Comparison of ENCODE assay signal across 33 cellular contexts in the genomic region with DNA sequence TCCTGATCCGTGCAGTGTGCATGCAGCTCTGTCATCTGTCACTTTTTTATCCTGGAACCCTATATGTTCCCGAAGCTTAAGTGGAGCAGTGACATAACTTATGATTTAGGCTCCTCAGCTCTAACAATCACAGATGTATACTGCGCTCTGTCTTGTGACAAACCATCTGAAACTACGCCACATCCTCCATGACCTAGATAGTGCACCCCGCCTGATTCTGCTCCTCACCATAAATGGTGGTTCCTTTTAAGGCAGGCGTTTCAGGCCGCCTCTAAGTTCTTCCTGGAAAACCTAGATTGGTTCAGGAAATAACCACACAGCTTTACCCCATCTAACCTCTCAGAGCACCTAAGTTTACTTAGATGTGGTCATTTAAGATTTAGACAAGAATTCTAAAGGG.
"Had no signal": no experiment of that assay in that cellular context is flagged by ENCODE, and none has a peak within 500 bp of the region (broad histone marks: within the 10 kb centered on the region; RNA-seq: fewer than 3 reads in every experiment).

No MANE protein-coding gene starts in this region.

- DNase-seq: activated CD4-positive, alpha-beta memory T cell treated with anti-CD3 and anti-CD28 coated beads for 36 hours; activated CD4-positive, alpha-beta T cell treated with anti-CD3 and anti-CD28 coated beads, Interleukin-2, amount 10 ng/mL, durations not matched to agents 24 days and 14 days; activated T-cell treated with anti-CD3 and anti-CD28 coated beads, Interleukin-2, amount 50 U/mL, for 4 hours; effector memory CD4-positive, alpha-beta T cell; erythroblast; gastrocnemius medialis; left cardiac atrium; left ventricle myocardium superior; mucosa of descending colon; ovary; retina; sigmoid colon; small intestine; stimulated activated CD4-positive, alpha-beta T cell treated with anti-CD3 and anti-CD28 coated beads, Interleukin-4, amount 100 ng/mL, for 24 hours; T-helper 9 cell; transverse colon; uterus had no signal

- H3K9me3 ChIP-seq: ascending aorta, gastrocnemius medialis, mucosa of descending colon, neutrophil, ovary, prostate gland, sigmoid colon, transverse colon, uterus had no signal

- H3K36me3 ChIP-seq: ascending aorta, cardiac muscle cell, gastrocnemius medialis, neutrophil, ovary, prostate gland, sigmoid colon, transverse colon, uterus had no signal

- H3K36me3 Mint-ChIP-seq: activated CD4-positive, alpha-beta memory T cell treated with anti-CD3 and anti-CD28 coated beads for 36 hours; activated naive CD4-positive, alpha-beta T cell treated with anti-CD3 and anti-CD28 coated beads, Interleukin-2, amount 50 U/mL, for 72 hours; brain; stimulated activated memory B cell treated with anti-CD40 and anti-IgM and Interleukin-4, amounts not matched to agents 10 μg/mL and 1 μg/mL and 100 μg/mL, for 72 hours had no signal

- H3K27me3 Mint-ChIP-seq: activated CD4-positive, alpha-beta memory T cell treated with anti-CD3 and anti-CD28 coated beads for 36 hours; activated CD4-positive, alpha-beta T cell treated with anti-CD3 and anti-CD28 coated beads, Interleukin-2, amount 10 ng/mL, durations not matched to agents 24 days and 14 days; activated T-helper 17 cell treated with anti-CD3 and anti-CD28 coated beads, Interleukin-2, amount 50 U/mL, for 72 hours; brain; stimulated activated memory B cell treated with anti-CD40 and anti-IgM and Interleukin-4, amounts not matched to agents 10 μg/mL and 1 μg/mL and 100 μg/mL, for 72 hours had no signal

- H3K4me3 Mint-ChIP-seq: activated CD4-positive, alpha-beta memory T cell treated with anti-CD3 and anti-CD28 coated beads for 36 hours; activated CD4-positive, alpha-beta T cell treated with anti-CD3 and anti-CD28 coated beads, Interleukin-2, amount 10 ng/mL, durations not matched to agents 24 days and 14 days; activated T-cell treated with anti-CD3 and anti-CD28 coated beads, Interleukin-2, amount 50 U/mL, for 4 hours; activated T-helper 17 cell treated with anti-CD3 and anti-CD28 coated beads, Interleukin-2, amount 50 U/mL, for 72 hours; brain; nephron; stimulated activated memory B cell treated with anti-CD40 and anti-IgM and Interleukin-4, amounts not matched to agents 10 μg/mL and 1 μg/mL and 100 μg/mL, for 72 hours had no signal

- H3K27ac ChIP-seq: ascending aorta, cardiac muscle cell, coronary artery, gastrocnemius medialis, hepatocyte, neutrophil, ovary, prostate gland, sigmoid colon, transverse colon, uterus, VCaP had no signal

- H3K27ac Mint-ChIP-seq: activated CD4-positive, alpha-beta memory T cell treated with anti-CD3 and anti-CD28 coated beads for 36 hours; activated CD4-positive, alpha-beta T cell treated with anti-CD3 and anti-CD28 coated beads, Interleukin-2, amount 10 ng/mL, durations not matched to agents 24 days and 14 days; activated naive CD4-positive, alpha-beta T cell treated with anti-CD3 and anti-CD28 coated beads, Interleukin-2, amount 50 U/mL, for 72 hours; activated T-helper 17 cell treated with anti-CD3 and anti-CD28 coated beads, Interleukin-2, amount 50 U/mL, for 72 hours; brain; nephron; stimulated activated memory B cell treated with anti-CD40 and anti-IgM and Interleukin-4, amounts not matched to agents 10 μg/mL and 1 μg/mL and 100 μg/mL, for 72 hours had no signal

- FAIRE-seq: keratinocyte, small intestine, TTC549 had no signal

- H3K9me3 Mint-ChIP-seq: brain; nephron; stimulated activated memory B cell treated with anti-CD40 and anti-IgM and Interleukin-4, amounts not matched to agents 10 μg/mL and 1 μg/mL and 100 μg/mL, for 72 hours had no signal

- H3K79me2 ChIP-seq: hepatocyte had no signal

- H3K4me2 ChIP-seq: hepatocyte had no signal

- H2AFZ ChIP-seq: hepatocyte had no signal

- H3K4me1 Mint-ChIP-seq: activated CD4-positive, alpha-beta T cell treated with anti-CD3 and anti-CD28 coated beads, Interleukin-2, amount 10 ng/mL, durations not matched to agents 24 days and 14 days; activated T-helper 17 cell treated with anti-CD3 and anti-CD28 coated beads, Interleukin-2, amount 50 U/mL, for 72 hours; brain; nephron; stimulated activated memory B cell treated with anti-CD40 and anti-IgM and Interleukin-4, amounts not matched to agents 10 μg/mL and 1 μg/mL and 100 μg/mL, for 72 hours had no signal

- H3K27me3 ChIP-seq: ascending aorta, cardiac muscle cell, dorsolateral prefrontal cortex, gastrocnemius medialis, hepatocyte, neutrophil, ovary, sigmoid colon, transverse colon, uterus had no signal

- ATAC-seq: activated CD4-positive, CD25-positive, alpha-beta regulatory T cell treated with anti-CD3 and anti-CD28 coated beads, Interleukin-2, amount 50 U/mL, for 24 hours; activated naive CD4-positive, alpha-beta T cell treated with anti-CD3 and anti-CD28 coated beads, Interleukin-2, amount 50 U/mL, for 72 hours; activated T-cell treated with anti-CD3 and anti-CD28 coated beads, Interleukin-2, amount 50 U/mL, for 4 hours; activated T-helper 17 cell treated with anti-CD3 and anti-CD28 coated beads, Interleukin-2, amount 50 U/mL, for 72 hours; gastrocnemius medialis; left cardiac atrium; left ventricle myocardium superior; mucosa of descending colon; stimulated activated memory B cell treated with anti-CD40 and anti-IgM and Interleukin-4, amounts not matched to agents 10 μg/mL and 1 μg/mL and 100 μg/mL, for 72 hours had no signal

- H3K4me3 ChIP-seq: ascending aorta, cardiac muscle cell, coronary artery, dorsolateral prefrontal cortex, gastrocnemius medialis, hepatocyte, mucosa of descending colon, ovary, prostate gland, sigmoid colon, transverse colon, uterus had no signal

- H3K4me1 ChIP-seq: ascending aorta, gastrocnemius medialis, prostate gland, sigmoid colon, transverse colon, uterus had no signal
